ENCODE assay signal across 9 cellular contexts in the genomic region with DNA sequence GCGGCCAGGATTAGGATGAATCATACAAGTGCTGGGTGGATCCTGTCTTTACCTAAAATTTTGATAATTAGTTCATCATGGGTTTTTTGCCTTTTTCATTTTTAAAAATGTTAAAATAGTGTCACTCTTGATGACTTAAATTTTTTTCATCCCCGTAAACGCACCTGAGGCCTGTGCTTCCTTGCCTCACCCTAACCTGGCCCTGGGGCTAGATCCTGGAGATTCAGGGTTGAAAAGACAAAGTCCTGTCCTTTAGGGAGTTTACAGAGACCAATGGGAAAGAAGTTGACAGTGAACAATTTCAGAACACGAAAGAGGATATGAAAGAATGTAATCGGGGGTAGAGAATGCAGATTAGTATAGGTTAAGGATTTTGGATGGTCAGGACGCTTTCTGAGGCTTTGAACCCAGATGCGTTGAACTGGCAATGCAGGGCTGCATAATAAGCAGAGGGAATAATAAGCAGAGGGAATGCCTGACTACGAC. TPM values are rescaled to one million over a fixed set of nuclear protein-coding genes. Genes with fewer than 3 reads are reported as not detected.
DNase-seq lines count a peak whose midpoint lies in the region; ATAC-seq, FAIRE-seq and TF ChIP-seq lines count a peak whose summit lies in the region.
"Had no signal": no experiment of that assay in that cellular context is flagged by ENCODE, and none has a peak within 500 bp of the region (broad histone marks: within the 10 kb centered on the region; RNA-seq: fewer than 3 reads in every experiment).

No MANE protein-coding gene starts in this region.

- H3K4me3 ChIP-seq in BE2C (ENCODE audit: low read depth, low read length) (peak overlapping the region; percentile 79), RWPE2 (ENCODE audit: severe bottlenecking) (peak overlapping the region; percentile 87), fibroblast of the aortic adventitia (ENCODE audit: low read depth, low read length) (peak overlapping the region; percentile 88), small intestine (ENCODE audit: low read depth in 1 of 2, low read length in 2 of 2) (peak overlapping the region in 1 of 2 donors; percentile 53)

- 3 to 8% (median 4%) methylated on average over 8 of the region's 8 CpGs for WGBS in small intestine, 3 donors

- FAIRE-seq in small intestine (lab: Jason Lieb, UNC) = no peak
- FAIRE-seq: TTC549 had no signal

- TF ChIP-seq CTCF in BE2C (IDR thresholded peaks at IDR 0.05; ENCODE audit: low read depth, low read length) (no peak), RWPE2 (IDR thresholded peaks at IDR 0.05; ENCODE audit: poor library complexity, severe bottlenecking) (no peak), fibroblast of the aortic adventitia (IDR thresholded peaks at IDR 0.05; ENCODE audit: insufficient read depth, low read length) (no peak)

- H3K4me1 ChIP-seq in BE2C (no peaks in the 10 kb centered on the region; the same call in 1 of the 2 replicates), RWPE2 (ENCODE audit: insufficient read depth, poor library complexity, severe bottlenecking) (peaks cover 22% of the 10 kb centered on the region), small intestine (ENCODE audit: control insufficient read depth in 2 of 2, insufficient read depth in 1 of 2, low read depth in 1 of 2, low read length in 1 of 2) (peaks cover 7 to 10% of the 10 kb centered on the region in 2 donors)

- H3K27me3 ChIP-seq in BE2C (no peaks in the 10 kb centered on the region), RWPE2 (ENCODE audit: insufficient read depth, poor library complexity, severe bottlenecking) (no peaks in the 10 kb centered on the region), small intestine (ENCODE audit: control insufficient read depth in 2 of 2, insufficient read depth in 2 of 2, low read length in 2 of 2) (no peaks in the 10 kb centered on the region)

- ATAC-seq in GM18858 (IDR thresholded peaks at IDR 0.05; ENCODE audit: unreplicated experiment) (peak; percentile 31), HG03060 (IDR thresholded peaks at IDR 0.05; ENCODE audit: low read depth, unreplicated experiment) (peak; percentile 24), RWPE2 (ENCODE audit: low read depth) (no peak; the same call in 2 of the 3 replicates)

- H3K36me3 ChIP-seq in BE2C (peaks cover 36% of the 10 kb centered on the region), RWPE2 (ENCODE audit: low read depth) (peaks cover 38% of the 10 kb centered on the region), small intestine (ENCODE audit: control insufficient read depth in 2 of 2, insufficient read depth in 2 of 2, low read length in 2 of 2) (no peaks in the 10 kb centered on the region)

- no peak for DNase-seq in BE2C
- DNase-seq in RWPE2 (ENCODE audit: low spot score) = no peak
- no peak for DNase-seq in fibroblast of the aortic adventitia (ENCODE audit: low read depth)
- peak; percentile 7 for DNase-seq in small intestine
- no peak for DNase-seq in Kasumi-1 (lab: John Stamatoyannopoulos, UW)
- DNase-seq in NCI-H2227 treated with DMSO at 0.1 percent for 48 hours (lab: John Stamatoyannopoulos, UW) = no peak

- peak overlapping the region; percentile 89 for H3K27ac ChIP-seq in RWPE2 (ENCODE audit: poor library complexity, severe bottlenecking)
- H3K27ac ChIP-seq in small intestine (ENCODE audit: low read depth in 1 of 2, low read length in 1 of 2) = peak overlapping the region in 1 of 2 donors; percentile 45

- no peaks in the 10 kb centered on the region for H3K9me3 ChIP-seq in BE2C
- H3K9me3 ChIP-seq in RWPE2 (ENCODE audit: severe bottlenecking) = no peaks in the 10 kb centered on the region
- H3K9me3 ChIP-seq in small intestine (ENCODE audit: control insufficient read depth, low read depth) = no peaks in the 10 kb centered on the region

RNA-seq across cellular contexts. Expression of gene FBXO5, which starts 1.6 kb away (rescaled TPM):
- 8.9 TPM for polyA plus RNA-seq in BE2C (2012; ENCODE audit: insufficient read depth, insufficient read length, low read depth)
- total RNA-seq in fibroblast of the aortic adventitia (ENCODE audit: low replicate concordance) = 2.4 and 52.9 TPM in 2 replicates
- polyA plus RNA-seq in small intestine = 1 to 10 TPM; 2.0 to 5.7 (median 3.0) TPM

RNA-seq across cellular contexts. Expression of gene MTRF1L, which starts 18.1 kb away (rescaled TPM):
- polyA plus RNA-seq in BE2C (2012; ENCODE audit: insufficient read depth, insufficient read length, low read depth) = 47.8 TPM
- 26.8 and 28.2 TPM in 2 replicates for total RNA-seq in fibroblast of the aortic adventitia (ENCODE audit: low replicate concordance)
- polyA plus RNA-seq in small intestine = 10 to 100 TPM in 2 of 3 donors, 1 to 10 TPM in 1; 9.9 to 18.6 (median 13.2) TPM
